8 cellular contexts compared by ENCODE assay signal in the genomic region with DNA sequence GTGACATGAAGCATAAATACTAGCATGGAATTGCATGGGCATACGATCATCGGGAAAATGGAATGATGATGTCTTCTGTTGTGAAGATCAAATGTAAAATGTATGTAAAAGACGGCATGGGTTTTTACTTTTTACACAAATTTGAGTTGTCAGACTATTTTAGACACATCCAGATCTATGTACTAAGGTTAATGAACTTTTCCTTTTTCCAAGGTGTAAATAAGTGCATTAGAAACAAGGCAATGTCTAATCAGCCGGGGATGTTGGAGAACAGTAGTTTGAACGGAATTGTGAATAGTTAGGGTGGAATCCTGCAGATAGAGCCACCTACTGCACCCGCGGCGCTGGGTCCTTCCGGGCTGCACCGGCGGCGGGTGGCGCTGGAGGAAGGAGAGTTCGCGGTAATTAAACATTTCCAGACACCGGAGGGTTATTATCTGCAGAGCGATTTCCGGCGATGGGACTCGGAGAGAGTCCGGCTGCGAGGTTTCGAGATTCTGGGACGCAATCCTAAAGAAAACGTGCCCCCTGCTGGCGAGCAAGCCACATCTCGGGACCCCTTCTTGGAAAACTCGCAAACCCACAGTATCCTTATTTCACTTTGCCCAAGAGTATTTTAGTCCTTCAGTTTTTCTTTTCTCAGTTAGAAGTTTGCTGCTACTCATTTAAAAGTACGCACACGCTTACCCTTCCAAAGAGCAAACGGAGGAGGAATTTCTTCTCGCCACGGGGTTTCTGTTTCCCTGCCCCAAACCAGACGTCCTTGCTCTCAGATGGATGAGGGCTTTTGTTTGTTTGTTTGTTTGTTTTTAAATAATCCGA. TPM values are rescaled to one million over a fixed set of nuclear protein-coding genes. Genes with fewer than 3 reads are reported as not detected.
DNase-seq lines count a peak whose midpoint lies in the region; ATAC-seq and TF ChIP-seq lines count a peak whose summit lies in the region.

No MANE protein-coding gene starts in this region.

- DNase-seq in C1 segment of cervical spinal cord (lab: John Stamatoyannopoulos, UW) (peak in 11 of 14 donors; percentile 12 to 60 (median 38)), NT2/D1 (ENCODE audit: low read depth, low spot score) (no peak), heart right ventricle (peak; percentile 73 to 83)
- peak; percentile 76 for DNase-seq in activated naive CD8-positive, alpha-beta T cell treated with anti-CD3 and anti-CD28 coated beads, Interleukin-2, amount 50 U/mL, for 24 hours

- TF ChIP-seq CTCF in heart right ventricle (IDR thresholded peaks at IDR 0.05) (peak; percentile 65 to 90 (median 79)), parathyroid adenoma (IDR thresholded peaks at IDR 0.05) (peak; percentile 51)

- H3K4me1 ChIP-seq in HUES48 (ENCODE audit: control insufficient read depth, insufficient read depth, low read length) = peaks cover 15% of the 10 kb centered on the region; the same call in 1 of the 2 replicates
- H3K4me1 ChIP-seq in NT2/D1 (ENCODE audit: insufficient read depth, insufficient read length) = peaks cover 5% of the 10 kb centered on the region
- H3K4me1 ChIP-seq in heart right ventricle = peaks cover 0 to 35% (median 26%) of the 10 kb centered on the region in 9 donors
- no peaks in the 10 kb centered on the region for H3K4me1 ChIP-seq in parathyroid adenoma

- H3K27ac Mint-ChIP-seq in activated naive CD8-positive, alpha-beta T cell treated with anti-CD3 and anti-CD28 coated beads, Interleukin-2, amount 50 U/mL, for 24 hours = peak overlapping the region; percentile 61

- peaks cover 99% of the 10 kb centered on the region for H3K27me3 ChIP-seq in HUES48 (ENCODE audit: control insufficient read depth, insufficient read depth, low read length)
- H3K27me3 ChIP-seq in NT2/D1 (ENCODE audit: insufficient read depth, insufficient read length) = peaks cover 84% of the 10 kb centered on the region
- peaks cover 0 to 75% (median 19%) of the 10 kb centered on the region in 7 donors for H3K27me3 ChIP-seq in heart right ventricle
- H3K27me3 ChIP-seq in parathyroid adenoma (ENCODE audit: control insufficient read depth, insufficient read depth, low read length) = no peaks in the 10 kb centered on the region

- H3K4me3 ChIP-seq in HUES48 (ENCODE audit: low read depth, low read length) = peak overlapping the region; percentile 52
- H3K4me3 ChIP-seq in NT2/D1 (ENCODE audit: insufficient read length, low read depth) = peak overlapping the region; percentile 22
- peak overlapping the region; percentile 52 to 77 (median 65) for H3K4me3 ChIP-seq in heart right ventricle
- H3K4me3 ChIP-seq in parathyroid adenoma (ENCODE audit: low read depth, low read length) = peak overlapping the region; percentile 59

- H3K9ac ChIP-seq in HUES48 (ENCODE audit: low read depth, low read length) = no peak overlapping the region
- peak overlapping the region; percentile 28 for H3K9ac ChIP-seq in NT2/D1 (ENCODE audit: insufficient read length, low read depth)
- H3K9ac ChIP-seq in parathyroid adenoma = no peak overlapping the region

- H3K36me3 ChIP-seq in HUES48 (ENCODE audit: control insufficient read depth, insufficient read depth, low read length) (no peaks in the 10 kb centered on the region), NT2/D1 (ENCODE audit: insufficient read depth, insufficient read length, low read length) (no peaks in the 10 kb centered on the region), heart right ventricle (no peaks in the 10 kb centered on the region), parathyroid adenoma (ENCODE audit: control insufficient read depth, insufficient read depth, low read length) (no peaks in the 10 kb centered on the region)

- H3K27me3 Mint-ChIP-seq in activated naive CD8-positive, alpha-beta T cell treated with anti-CD3 and anti-CD28 coated beads, Interleukin-2, amount 50 U/mL, for 24 hours = peaks cover 56% of the 10 kb centered on the region

- peak overlapping the region; percentile 91 for H3K4me3 Mint-ChIP-seq in activated naive CD8-positive, alpha-beta T cell treated with anti-CD3 and anti-CD28 coated beads, Interleukin-2, amount 50 U/mL, for 24 hours

- intact Hi-C loops in heart right ventricle (cut with DNase I) = loop anchor here (1.0 to 10.0 kb wide), 20 partner anchors 302 to 978 kb away; no protein-coding TSS in a partner anchor

- no peaks in the 10 kb centered on the region for H3K9me3 Mint-ChIP-seq in activated naive CD8-positive, alpha-beta T cell treated with anti-CD3 and anti-CD28 coated beads, Interleukin-2, amount 50 U/mL, for 24 hours

- H3K79me2 ChIP-seq in parathyroid adenoma = no peaks in the 10 kb centered on the region

- H3K27ac ChIP-seq in HUES48 (ENCODE audit: low read depth, low read length) (no peak overlapping the region), heart right ventricle (peak overlapping the region in 7 of 10 donors; percentile 11 to 65 (median 46)), parathyroid adenoma (no peak overlapping the region)

- H2AFZ ChIP-seq in parathyroid adenoma = peak overlapping the region; percentile 3

- peak overlapping the region; percentile 85 for H3K4me2 ChIP-seq in parathyroid adenoma (ENCODE audit: low read length)

- H3K9me3 ChIP-seq in HUES48 (ENCODE audit: control insufficient read depth, insufficient read depth, low read length) (no peaks in the 10 kb centered on the region), NT2/D1 (ENCODE audit: insufficient read depth, low read length) (no peaks in the 10 kb centered on the region), heart right ventricle (no peaks in the 10 kb centered on the region), parathyroid adenoma (ENCODE audit: control insufficient read depth, low read length) (no peaks in the 10 kb centered on the region)

- H3K36me3 Mint-ChIP-seq in activated naive CD8-positive, alpha-beta T cell treated with anti-CD3 and anti-CD28 coated beads, Interleukin-2, amount 50 U/mL, for 24 hours (ENCODE audit: low read depth) = no peaks in the 10 kb centered on the region

- ATAC-seq in GM19025 (IDR thresholded peaks at IDR 0.05; ENCODE audit: low read depth, unreplicated experiment) (peak; percentile 46), heart right ventricle (peak; percentile 28 to 78 (median 57)), GM18519 (IDR thresholded peaks at IDR 0.05; ENCODE audit: low FRiP score, unreplicated experiment) (no peak)
- ATAC-seq in activated naive CD8-positive, alpha-beta T cell treated with anti-CD3 and anti-CD28 coated beads, Interleukin-2, amount 50 U/mL, for 24 hours = peak; percentile 75

- WGBS in heart right ventricle, 2 donors = 0% methylated on average over 35 of the region's 35 CpGs

- H3K4me1 Mint-ChIP-seq in activated naive CD8-positive, alpha-beta T cell treated with anti-CD3 and anti-CD28 coated beads, Interleukin-2, amount 50 U/mL, for 24 hours = peaks cover 25% of the 10 kb centered on the region

RNA-seq across cellular contexts. Expression of gene OSR1, which starts 4.4 kb away (rescaled TPM):
- total RNA-seq in heart right ventricle = 10 to 100 TPM in 1 of 10 donors, 1 to 10 TPM in 8, under 1 TPM in 1; 0.71 to 13.3 (median 2.4) TPM
- 1 to 10 TPM; 6.0 to 6.3 TPM for polyA plus RNA-seq in heart right ventricle

Comparison
In these comparisons a context has a peak if more than half of its experiments do, and no peak if none do; other contexts are left out.
1. H3K27ac ChIP-seq: peak in heart right ventricle (7 of 10); none in HUES48 (single experiment) and parathyroid adenoma (single experiment).
2. Peak in every context shown above with its lines, with median percentiles within 50 percentile points of each other: H3K4me3 ChIP-seq.